ENCODE assay signal across 1 cellular context in genomic region chr9:89929721-89930480, GRCh38.
TF ChIP-seq lines count a peak whose summit lies in the region.

No MANE protein-coding gene starts in this region.

TF ChIP-seq in SK-N-SH, 30 proteins besides CTCF, POLR2A, EP300 and RAD21 (continued from another document):
- TF ChIP-seq ZBTB33 (IDR thresholded peaks at IDR 0.05; ENCODE audit: borderline replicate concordance, low read depth), result no peak
- no peak for TF ChIP-seq NFIC (IDR thresholded peaks at IDR 0.05; ENCODE audit: borderline replicate concordance)
- TF ChIP-seq POLR2AphosphoS5 (IDR thresholded peaks at IDR 0.05; ENCODE audit: low read depth, low read length), result no peak
- TF ChIP-seq ELF1 (IDR thresholded peaks at IDR 0.05), result no peak
- TF ChIP-seq USF2 (IDR thresholded peaks at IDR 0.05; ENCODE audit: borderline replicate concordance, low read depth, low read length), result no peak
TF ChIP-seq in SK-N-SH: peak in this region for 0.
